ENCODE assay signal across 8 cellular contexts in genomic region chr4:170853422-170854021, GRCh38.
A peak's percentile ranks its signal among the peaks of the same experiment; 100 is the strongest.
DNase-seq lines count a peak whose midpoint lies in the region; ATAC-seq, FAIRE-seq and TF ChIP-seq lines count a peak whose summit lies in the region.

No MANE protein-coding gene starts in this region.

- H4K20me1 ChIP-seq in H9 (ENCODE audit: control insufficient read depth, insufficient read depth, insufficient read length): no peaks in the 10 kb centered on the region

- TF ChIP-seq POLR2A in A549 (IDR thresholded peaks at IDR 0.05; ENCODE audit: low read length): no peak
- no peak for TF ChIP-seq POLR2A in thyroid gland (IDR thresholded peaks at IDR 0.05)

- H3K14ac ChIP-seq in H9 (ENCODE audit: insufficient read depth, low read length): no peak overlapping the region

- H3K27me3 Mint-ChIP-seq in H9 (ENCODE audit: low read depth): no peaks in the 10 kb centered on the region
- no peaks in the 10 kb centered on the region for H3K27me3 Mint-ChIP-seq in effector memory CD8-positive, alpha-beta T cell

- no peaks in the 10 kb centered on the region for H3K4me1 Mint-ChIP-seq in H9
- no peaks in the 10 kb centered on the region for H3K4me1 Mint-ChIP-seq in effector memory CD8-positive, alpha-beta T cell (ENCODE audit: low read depth in 2 of 2)

- POLR2A ChIA-PET in A549 (lab: Yijun Ruan, JAX): no interaction called here

- H3K36me3 Mint-ChIP-seq in H9 (ENCODE audit: insufficient read depth in 1 of 3, low read depth in 3 of 3): no peaks in the 10 kb centered on the region; a peak in 1 of 7 replicates
- no peaks in the 10 kb centered on the region for H3K36me3 Mint-ChIP-seq in effector memory CD8-positive, alpha-beta T cell (ENCODE audit: insufficient read depth)

- CTCF ChIA-PET in A549 (lab: Yijun Ruan, JAX): interaction anchor here (0.6 to 1.4 kb wide), 4 partner anchors 23 to 593 kb away, joined by 3 to 4 read pairs (median 3); no protein-coding TSS in a partner anchor

- no peak overlapping the region for H2AFZ ChIP-seq in H9 (ENCODE audit: low read length)

- H4K91ac ChIP-seq in H9 (ENCODE audit: insufficient read length, low read depth, low read length): no peak overlapping the region

- H3K36me3 ChIP-seq in thyroid gland: no peaks in the 10 kb centered on the region

- H3K9ac ChIP-seq in H9 (ENCODE audit: extremely low read depth, insufficient read length, low read length): no peak overlapping the region

- no peak overlapping the region for H3T11ph ChIP-seq in H9 (ENCODE audit: low read length)

- H3K23ac ChIP-seq in H9 (ENCODE audit: insufficient read length, low read depth, low read length): no peak overlapping the region

- no peak overlapping the region for H3K27ac Mint-ChIP-seq in H9
- no peak overlapping the region for H3K27ac Mint-ChIP-seq in effector memory CD8-positive, alpha-beta T cell

- H4K8ac ChIP-seq in H9 (replicated peaks; ENCODE audit: insufficient read length, low read depth, low read length): no peak overlapping the region

- intact Hi-C loops in thyroid gland (cut with DNase I): loop anchor here (10.0 kb wide), 1 partner anchor 719 kb away; no protein-coding TSS in a partner anchor

- H2BK20ac ChIP-seq in H9 (ENCODE audit: low read depth, low read length, poor library complexity, severe bottlenecking): no peak overlapping the region

- 13% methylated on average over 8 of the region's 8 CpGs for WGBS in A549 (ENCODE audit: missing lambda C conversion rate)
- no CpG with 5 or more reads among the region's 8 CpGs for WGBS in H9 (ENCODE audit: extremely low coverage, insufficient read length, low lambda C conversion rate)
- 30 to 34% methylated on average over 8 of the region's 8 CpGs for WGBS in thyroid gland, 2 donors

- no peak overlapping the region for H2BK12ac ChIP-seq in H9 (ENCODE audit: insufficient read length, low read depth, low read length)

- H2BK5ac ChIP-seq in H9 (ENCODE audit: insufficient read length, low read length): no peak overlapping the region

- TF ChIP-seq RAD21 in A549 (conservative IDR thresholded peaks at IDR 0.05 in 1 of 2, IDR thresholded peaks at IDR 0.05 in 1 of 2): peak; percentile 23 to 33; a peak in 2 of 5 replicates

- ATAC-seq in A549: peak in 1 of 2 experiments; percentile 54; a peak in 1 of 6 replicates
- ATAC-seq in effector memory CD8-positive, alpha-beta T cell (replicated peaks): no peak

- H3K4me2 ChIP-seq in A549: no peak overlapping the region
- H3K4me2 ChIP-seq in H9 (ENCODE audit: insufficient read depth, insufficient read length, low read length): no peak overlapping the region

- no peak for TF ChIP-seq EP300 in A549 (IDR thresholded peaks at IDR 0.05)

- no peaks in the 10 kb centered on the region for H3K9me3 ChIP-seq in A549
- H3K9me3 ChIP-seq in H9 (ENCODE audit: control insufficient read depth, low read depth, low read length): no peaks in the 10 kb centered on the region
- H3K9me3 ChIP-seq in thyroid gland: no peaks in the 10 kb centered on the region

- no peak overlapping the region for H3K4me3 Mint-ChIP-seq in H9
- H3K4me3 Mint-ChIP-seq in effector memory CD8-positive, alpha-beta T cell: no peak overlapping the region

- H3K27me3 ChIP-seq in H9 (ENCODE audit: insufficient read depth, low read length) (no peaks in the 10 kb centered on the region), thyroid gland (no peaks in the 10 kb centered on the region)

- H3K4me1 ChIP-seq in A549: no peaks in the 10 kb centered on the region
- no peaks in the 10 kb centered on the region for H3K4me1 ChIP-seq in H9 (ENCODE audit: insufficient read depth, low read length)
- H3K4me1 ChIP-seq in thyroid gland: no peaks in the 10 kb centered on the region

- H3K4ac ChIP-seq in H9 (ENCODE audit: low read depth, low read length): no peak overlapping the region

- no peaks in the 10 kb centered on the region for H3K23me2 ChIP-seq in H9 (ENCODE audit: insufficient read length, low read depth, low read length, poor library complexity, severe bottlenecking)

- peak in 1 of 2 experiments; percentile 36 for DNase-seq in A549 (ENCODE audit: low read depth in 1 of 2, low spot score in 1 of 2)
- peak; percentile 12 for DNase-seq in GM04504 (ENCODE audit: low read depth)
- peak; percentile 71 for DNase-seq in H9
- peak; percentile 56 for DNase-seq in activated CD8-positive, alpha-beta memory T cell treated with anti-CD3 and anti-CD28 coated beads, Interleukin-2, amount 50 U/mL, for 48 hours
- DNase-seq in iPS DF 19.7 (ENCODE audit: low read depth, low spot score): peak; percentile 25
- DNase-seq in thyroid gland: peak; percentile 28 to 55
- no peak for DNase-seq in effector memory CD8-positive, alpha-beta T cell

- H3K18ac ChIP-seq in H9 (ENCODE audit: insufficient read length, low read depth, low read length): no peak overlapping the region

- no peaks in the 10 kb centered on the region for H3K9me3 Mint-ChIP-seq in H9
- peaks cover 12 to 28% of the 10 kb centered on the region in 2 donors for H3K9me3 Mint-ChIP-seq in effector memory CD8-positive, alpha-beta T cell

- no peaks in the 10 kb centered on the region for H3K79me2 ChIP-seq in H9 (ENCODE audit: insufficient read depth, low read length)

- no peak overlapping the region for H3K56ac ChIP-seq in H9 (ENCODE audit: insufficient read length, low read depth, low read length)

- H3K79me1 ChIP-seq in H9 (ENCODE audit: insufficient read depth, low read depth, low read length, poor library complexity, severe bottlenecking): no peaks in the 10 kb centered on the region

- no peak overlapping the region for H2BK15ac ChIP-seq in H9 (ENCODE audit: low read depth, low read length)

- H3K27ac ChIP-seq in A549 (no peak overlapping the region), H9 (ENCODE audit: insufficient read length, low read depth, low read length) (no peak overlapping the region), thyroid gland (no peak overlapping the region)

- H2AK5ac ChIP-seq in H9 (ENCODE audit: insufficient read length, low read length): no peak overlapping the region

- no peak overlapping the region for H3K4me3 ChIP-seq in A549
- no peak overlapping the region for H3K4me3 ChIP-seq in thyroid gland (replicated peaks in 1 of 3)

- H2BK120ac ChIP-seq in H9 (ENCODE audit: low read depth, low read length, poor library complexity, severe bottlenecking): no peak overlapping the region

- no peak for FAIRE-seq in A549 (lab: Jason Lieb, UNC)

- no peak overlapping the region for H4K5ac ChIP-seq in H9 (ENCODE audit: insufficient read length, low read depth, low read length)

- TF ChIP-seq CTCF in A549 (IDR thresholded peaks at IDR 0.05): peak; percentile 35; the same call in 2 of the 3 replicates
- peak; percentile 96 for TF ChIP-seq CTCF in H9 (conservative IDR thresholded peaks at IDR 0.05)
- peak; percentile 88 for TF ChIP-seq CTCF in LNCAP (IDR thresholded peaks at IDR 0.05)
- TF ChIP-seq CTCF in thyroid gland (IDR thresholded peaks at IDR 0.05): peak in 5 of 6 experiments; percentile 20 to 65 (median 38)

TF ChIP-seq in A549, 52 proteins besides CTCF, POLR2A, EP300 and RAD21:
- TF ChIP-seq RNF2 (IDR thresholded peaks at IDR 0.05; ENCODE audit: borderline replicate concordance, low read depth): no peak
- peak; percentile 34; the same call in 1 of the 3 replicates for TF ChIP-seq SMC3 (IDR thresholded peaks at IDR 0.05)

Comparison
In these comparisons a context has a peak if more than half of its experiments do, and no peak if none do; other contexts are left out.
1. DNase-seq: peak in GM04504 (single experiment), H9 (single experiment), activated CD8-positive, alpha-beta memory T cell treated with anti-CD3 and anti-CD28 coated beads, Interleukin-2, amount 50 U/mL, for 48 hours (single experiment), iPS DF 19.7 (single experiment) and thyroid gland (2 of 2); none in effector memory CD8-positive, alpha-beta T cell (0 of 3).
2. CTCF ChIP-seq: peak in every context shown above with its lines; median percentile 96 in H9; 88 in LNCAP; 38 in thyroid gland; 35 in A549.